In the genomic region with DNA sequence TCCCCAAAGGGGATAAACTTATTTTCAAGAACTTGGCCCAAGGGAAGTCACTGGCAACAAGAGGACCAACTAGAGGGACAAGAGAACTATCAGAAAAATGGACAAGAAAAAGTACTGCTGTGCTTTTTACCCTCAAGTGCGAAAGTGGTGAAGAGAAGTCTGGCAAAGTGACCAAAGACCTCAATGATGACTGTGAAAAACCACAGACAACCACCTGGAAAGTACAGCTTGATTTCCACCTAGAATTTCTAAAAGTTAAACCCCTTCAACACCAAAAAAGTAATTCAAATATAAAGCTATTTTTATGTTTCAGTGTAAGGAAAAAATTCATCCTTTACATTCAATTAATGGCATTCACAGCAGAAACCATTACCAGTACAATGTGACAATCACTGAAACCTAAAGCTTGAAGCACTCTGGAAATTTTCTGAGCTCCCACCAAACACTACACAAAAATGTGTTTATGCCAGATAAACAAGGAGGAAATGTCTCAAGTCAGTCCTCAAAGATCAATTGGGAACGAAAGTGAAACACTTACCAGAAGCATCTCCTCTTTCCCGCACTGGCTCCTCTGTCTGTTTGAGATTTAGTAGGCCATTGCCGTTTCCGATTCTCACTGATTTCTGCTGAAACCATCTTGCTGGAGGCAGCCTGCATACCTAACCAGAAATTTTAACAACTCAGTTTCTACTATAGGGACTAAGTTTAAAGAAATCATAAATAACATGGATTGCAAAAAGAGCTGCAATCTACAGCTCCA, we compare ENCODE assay signal across 1 cellular context.
TF ChIP-seq lines count a peak whose summit lies in the region.

No MANE protein-coding gene starts in this region.

TF ChIP-seq in GM23338, 12 proteins besides CTCF, POLR2A, EP300 and RAD21 (continued from another document):
- TF ChIP-seq, protein P1, sequence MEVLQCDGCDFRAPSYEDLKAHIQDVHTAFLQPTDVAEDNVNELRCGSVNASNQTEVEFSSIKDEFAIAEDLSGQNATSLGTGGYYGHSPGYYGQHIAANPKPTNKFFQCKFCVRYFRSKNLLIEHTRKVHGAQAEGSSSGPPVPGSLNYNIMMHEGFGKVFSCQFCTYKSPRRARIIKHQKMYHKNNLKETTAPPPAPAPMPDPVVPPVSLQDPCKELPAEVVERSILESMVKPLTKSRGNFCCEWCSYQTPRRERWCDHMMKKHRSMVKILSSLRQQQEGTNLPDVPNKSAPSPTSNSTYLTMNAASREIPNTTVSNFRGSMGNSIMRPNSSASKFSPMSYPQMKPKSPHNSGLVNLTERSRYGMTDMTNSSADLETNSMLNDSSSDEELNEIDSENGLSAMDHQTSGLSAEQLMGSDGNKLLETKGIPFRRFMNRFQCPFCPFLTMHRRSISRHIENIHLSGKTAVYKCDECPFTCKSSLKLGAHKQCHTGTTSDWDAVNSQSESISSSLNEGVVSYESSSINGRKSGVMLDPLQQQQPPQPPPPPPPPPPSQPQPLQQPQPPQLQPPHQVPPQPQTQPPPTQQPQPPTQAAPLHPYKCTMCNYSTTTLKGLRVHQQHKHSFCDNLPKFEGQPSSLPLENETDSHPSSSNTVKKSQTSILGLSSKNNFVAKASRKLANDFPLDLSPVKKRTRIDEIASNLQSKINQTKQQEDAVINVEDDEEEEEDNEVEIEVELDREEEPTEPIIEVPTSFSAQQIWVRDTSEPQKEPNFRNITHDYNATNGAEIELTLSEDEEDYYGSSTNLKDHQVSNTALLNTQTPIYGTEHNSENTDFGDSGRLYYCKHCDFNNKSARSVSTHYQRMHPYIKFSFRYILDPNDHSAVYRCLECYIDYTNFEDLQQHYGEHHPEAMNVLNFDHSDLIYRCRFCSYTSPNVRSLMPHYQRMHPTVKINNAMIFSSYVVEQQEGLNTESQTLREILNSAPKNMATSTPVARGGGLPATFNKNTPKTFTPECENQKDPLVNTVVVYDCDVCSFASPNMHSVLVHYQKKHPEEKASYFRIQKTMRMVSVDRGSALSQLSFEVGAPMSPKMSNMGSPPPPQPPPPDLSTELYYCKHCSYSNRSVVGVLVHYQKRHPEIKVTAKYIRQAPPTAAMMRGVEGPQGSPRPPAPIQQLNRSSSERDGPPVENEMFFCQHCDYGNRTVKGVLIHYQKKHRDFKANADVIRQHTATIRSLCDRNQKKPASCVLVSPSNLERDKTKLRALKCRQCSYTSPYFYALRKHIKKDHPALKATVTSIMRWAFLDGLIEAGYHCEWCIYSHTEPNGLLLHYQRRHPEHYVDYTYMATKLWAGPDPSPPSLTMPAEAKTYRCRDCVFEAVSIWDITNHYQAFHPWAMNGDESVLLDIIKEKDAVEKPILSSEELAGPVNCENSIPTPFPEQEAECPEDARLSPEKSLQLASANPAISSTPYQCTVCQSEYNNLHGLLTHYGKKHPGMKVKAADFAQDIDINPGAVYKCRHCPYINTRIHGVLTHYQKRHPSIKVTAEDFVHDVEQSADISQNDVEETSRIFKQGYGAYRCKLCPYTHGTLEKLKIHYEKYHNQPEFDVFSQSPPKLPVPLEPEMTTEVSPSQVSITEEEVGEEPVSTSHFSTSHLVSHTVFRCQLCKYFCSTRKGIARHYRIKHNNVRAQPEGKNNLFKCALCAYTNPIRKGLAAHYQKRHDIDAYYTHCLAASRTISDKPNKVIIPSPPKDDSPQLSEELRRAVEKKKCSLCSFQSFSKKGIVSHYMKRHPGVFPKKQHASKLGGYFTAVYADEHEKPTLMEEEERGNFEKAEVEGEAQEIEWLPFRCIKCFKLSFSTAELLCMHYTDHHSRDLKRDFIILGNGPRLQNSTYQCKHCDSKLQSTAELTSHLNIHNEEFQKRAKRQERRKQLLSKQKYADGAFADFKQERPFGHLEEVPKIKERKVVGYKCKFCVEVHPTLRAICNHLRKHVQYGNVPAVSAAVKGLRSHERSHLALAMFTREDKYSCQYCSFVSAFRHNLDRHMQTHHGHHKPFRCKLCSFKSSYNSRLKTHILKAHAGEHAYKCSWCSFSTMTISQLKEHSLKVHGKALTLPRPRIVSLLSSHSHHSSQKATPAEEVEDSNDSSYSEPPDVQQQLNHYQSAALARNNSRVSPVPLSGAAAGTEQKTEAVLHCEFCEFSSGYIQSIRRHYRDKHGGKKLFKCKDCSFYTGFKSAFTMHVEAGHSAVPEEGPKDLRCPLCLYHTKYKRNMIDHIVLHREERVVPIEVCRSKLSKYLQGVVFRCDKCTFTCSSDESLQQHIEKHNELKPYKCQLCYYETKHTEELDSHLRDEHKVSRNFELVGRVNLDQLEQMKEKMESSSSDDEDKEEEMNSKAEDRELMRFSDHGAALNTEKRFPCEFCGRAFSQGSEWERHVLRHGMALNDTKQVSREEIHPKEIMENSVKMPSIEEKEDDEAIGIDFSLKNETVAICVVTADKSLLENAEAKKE (CRISPR knock-in tag; IDR thresholded peaks at IDR 0.05): no peak
- TF ChIP-seq EZH2 (IDR thresholded peaks at IDR 0.05; ENCODE audit: low read depth, unreplicated experiment) (no peak), POLR2AphosphoS5 (IDR thresholded peaks at IDR 0.05; ENCODE audit: low read depth) (no peak)
TF ChIP-seq in GM23338: peak in this region for 0.
